ENCODE assay signal across 16 cellular contexts in the genomic region with DNA sequence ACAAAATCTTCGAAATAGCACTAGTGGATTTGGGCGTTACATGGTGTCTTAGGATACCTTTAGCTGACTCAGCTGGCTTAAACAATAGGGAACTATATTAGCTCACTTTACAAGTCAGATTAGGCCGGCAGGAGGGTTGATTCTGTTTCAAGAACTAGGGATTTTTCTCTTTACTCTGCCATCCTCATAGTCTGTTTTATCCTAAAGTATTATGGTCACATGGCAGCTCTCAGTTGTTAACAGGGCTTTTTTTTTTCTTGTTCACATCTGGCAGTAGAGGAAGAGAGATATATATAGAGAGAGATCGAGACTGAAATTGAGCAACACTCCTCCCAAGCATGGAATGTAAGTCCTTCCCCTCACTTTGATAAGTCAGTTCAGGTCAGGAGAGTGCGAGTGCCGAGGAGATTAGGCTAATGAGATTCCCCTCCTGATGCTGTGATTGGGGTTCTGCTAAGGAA. TPM values are rescaled to one million over a fixed set of nuclear protein-coding genes. Genes with fewer than 3 reads are reported as not detected.
DNase-seq lines count a peak whose midpoint lies in the region; ATAC-seq, FAIRE-seq and TF ChIP-seq lines count a peak whose summit lies in the region.
"Had no signal": no experiment of that assay in that cellular context is flagged by ENCODE, and none has a peak within 500 bp of the region (broad histone marks: within the 10 kb centered on the region; RNA-seq: fewer than 3 reads in every experiment).

No MANE protein-coding gene starts in this region.

- H3K36me3 Mint-ChIP-seq in WTC11, result peaks cover 29% of the 10 kb centered on the region

- H3K36me3 ChIP-seq in gastrocnemius medialis (peaks cover 0 to 55% of the 10 kb centered on the region in 2 donors), SJCRH30 (peaks cover 22% of the 10 kb centered on the region)

- peak overlapping the region; percentile 12; the same call in 1 of the 2 replicates for H3K4me3 Mint-ChIP-seq in WTC11
- H3K4me3 Mint-ChIP-seq: activated CD8-positive, alpha-beta T cell treated with anti-CD3 and anti-CD28 coated beads for 36 hours; natural killer cell; T-helper 2 cell treated with Interferon-gamma antibody and Interleukin-4, amounts not matched to agents 5 μg/mL and 100 μg/mL, for 36 hours had no signal

- CTCF ChIA-PET in WTC11 (lab: Charles Lee), result no interaction called here

- no peaks in the 10 kb centered on the region for H3K9me3 ChIP-seq in gastrocnemius medialis
- no peaks in the 10 kb centered on the region for H3K9me3 ChIP-seq in SJCRH30 (replicated peaks)

- H3K4me3 ChIP-seq in gastrocnemius medialis, result no peak overlapping the region
- H3K4me3 ChIP-seq in SJCRH30, result no peak overlapping the region
- H3K4me3 ChIP-seq: smooth muscle cell had no signal

- TF ChIP-seq CTCF in WTC11 (IDR thresholded peaks at IDR 0.05) (no peak), gastrocnemius medialis (IDR thresholded peaks at IDR 0.05 in 4 of 5, conservative IDR thresholded peaks at IDR 0.05 in 1 of 5) (no peak)

- H3K27me3 Mint-ChIP-seq in WTC11 (ENCODE audit: low read depth), result no peaks in the 10 kb centered on the region; the same call in 1 of the 2 replicates
- H3K27me3 Mint-ChIP-seq: activated CD8-positive, alpha-beta T cell treated with anti-CD3 and anti-CD28 coated beads for 36 hours had no signal

- H3K27me3 ChIP-seq in gastrocnemius medialis (no peaks in the 10 kb centered on the region), SJCRH30 (no peaks in the 10 kb centered on the region)

- POLR2A ChIA-PET in WTC11 (lab: Charles Lee), result interaction anchor here (0.7 kb wide), 1 partner anchor 15 kb away, joined by 4 read pairs; no protein-coding TSS in a partner anchor

- peak; percentile 35 for DNase-seq in KBM-7
- DNase-seq in WTC11 (ENCODE audit: low spot score), result no peak
- DNase-seq in left ventricle myocardium superior, result no peak
- peak in 1 of 2 donors; percentile 22 for DNase-seq in gastrocnemius medialis
- DNase-seq in SJCRH30, result no peak
- no peak for DNase-seq in kidney tubule cell (ENCODE audit: low spot score)
- no peak for DNase-seq in GM12892 (ENCODE audit: insufficient read length)
- DNase-seq: activated CD8-positive, alpha-beta T cell treated with anti-CD3 and anti-CD28 coated beads for 36 hours; activated naive CD4-positive, alpha-beta T cell treated with Interleukin-2 at 50 U/mL for 16 hours; central memory CD4-positive, alpha-beta T cell; islet precursor cell; natural killer cell; NCI-H2171 had no signal

- intact Hi-C loops in left ventricle myocardium superior (cut with micrococcal nuclease), result no loop called here
- intact Hi-C loops in gastrocnemius medialis (cut with DNase I; ENCODE audit: low total_unique reads), result no loop called here

- peak overlapping the region; percentile 45 to 54 (median 51) for H3K27ac ChIP-seq in gastrocnemius medialis
- no peak overlapping the region for H3K27ac ChIP-seq in SJCRH30

- no peak for TF ChIP-seq POLR2A in gastrocnemius medialis (IDR thresholded peaks at IDR 0.05)
- TF ChIP-seq POLR2A in GM12892 (IDR thresholded peaks at IDR 0.05; ENCODE audit: low read depth, low read length), result no peak

- H3K9me3 Mint-ChIP-seq in WTC11, result no peaks in the 10 kb centered on the region
- H3K9me3 Mint-ChIP-seq: activated CD8-positive, alpha-beta T cell treated with anti-CD3 and anti-CD28 coated beads for 36 hours; natural killer cell; T-helper 2 cell treated with Interferon-gamma antibody and Interleukin-4, amounts not matched to agents 5 μg/mL and 100 μg/mL, for 36 hours had no signal

- peak; percentile 94 for ATAC-seq in WTC11
- ATAC-seq in left ventricle myocardium superior, result peak; percentile 86
- ATAC-seq in gastrocnemius medialis, result peak; percentile 63 to 84
- ATAC-seq: activated CD8-positive, alpha-beta T cell treated with anti-CD3 and anti-CD28 coated beads for 36 hours; natural killer cell; Panc1 had no signal

- in situ Hi-C loops in KBM-7 (cut with MboI; ENCODE audit: low pct_unique_long_range_greater_than_20kb, low sequenced_read_pairs), result no loop called here
- in situ Hi-C loops in gastrocnemius medialis (cut with MboI; ENCODE audit: low sequenced_read_pairs in 4 of 4), result no loop called here

- peaks cover 29% of the 10 kb centered on the region for H3K4me1 Mint-ChIP-seq in WTC11

- no peak for FAIRE-seq in GM12892 (lab: Jason Lieb, UNC)

- H3K4me1 ChIP-seq in gastrocnemius medialis (peaks cover 24 to 27% of the 10 kb centered on the region in 2 donors), SJCRH30 (peaks cover 2% of the 10 kb centered on the region; the same call in 1 of the 2 replicates)

- H3K27ac Mint-ChIP-seq in WTC11, result peak overlapping the region; percentile 94
- H3K27ac Mint-ChIP-seq: activated CD8-positive, alpha-beta T cell treated with anti-CD3 and anti-CD28 coated beads for 36 hours; natural killer cell; T-helper 2 cell treated with Interferon-gamma antibody and Interleukin-4, amounts not matched to agents 5 μg/mL and 100 μg/mL, for 36 hours had no signal

TF ChIP-seq in WTC11, 78 proteins besides CTCF, POLR2A, EP300 and RAD21:
- TF ChIP-seq, protein P1, sequence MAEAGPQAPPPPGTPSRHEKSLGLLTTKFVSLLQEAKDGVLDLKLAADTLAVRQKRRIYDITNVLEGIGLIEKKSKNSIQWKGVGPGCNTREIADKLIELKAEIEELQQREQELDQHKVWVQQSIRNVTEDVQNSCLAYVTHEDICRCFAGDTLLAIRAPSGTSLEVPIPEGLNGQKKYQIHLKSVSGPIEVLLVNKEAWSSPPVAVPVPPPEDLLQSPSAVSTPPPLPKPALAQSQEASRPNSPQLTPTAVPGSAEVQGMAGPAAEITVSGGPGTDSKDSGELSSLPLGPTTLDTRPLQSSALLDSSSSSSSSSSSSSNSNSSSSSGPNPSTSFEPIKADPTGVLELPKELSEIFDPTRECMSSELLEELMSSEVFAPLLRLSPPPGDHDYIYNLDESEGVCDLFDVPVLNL (CRISPR knock-in tag; IDR thresholded peaks at IDR 0.05; ENCODE audit: borderline replicate concordance, low read depth), result no peak
- TF ChIP-seq PREB (CRISPR knock-in tag; IDR thresholded peaks at IDR 0.05; ENCODE audit: borderline replicate concordance) (no peak), GRHL2 (CRISPR knock-in tag; IDR thresholded peaks at IDR 0.05; ENCODE audit: insufficient replicate concordance, severe bottlenecking) (no peak), ZNF671 (CRISPR knock-in tag; IDR thresholded peaks at IDR 0.05) (no peak), ATF3 (CRISPR knock-in tag; conservative IDR thresholded peaks at IDR 0.05) (no peak), NR3C1 (CRISPR knock-in tag; conservative IDR thresholded peaks at IDR 0.05; ENCODE audit: low read depth) (no peak)

RNA-seq across cellular contexts. Expression of gene CHP1, which starts 32.9 kb away (rescaled TPM):
- 76.5 to 91.7 TPM (median 91.2 TPM) in 3 replicates for total RNA-seq in WTC11 (2021)
- 102 TPM for total RNA-seq in left ventricle myocardium superior
- 100 to 1,000 TPM; 208 to 293 (median 266) TPM for total RNA-seq in gastrocnemius medialis
- 86.6 and 87.9 TPM in 2 replicates for total RNA-seq in SJCRH30 (2014; rRNA removed; shearing (Covaris generic))
- polyA plus RNA-seq in GM12892 (2012; ENCODE audit: missing spikeins), result 22.4 TPM

RNA-seq across cellular contexts. Expression of gene EXD1, which starts 33.4 kb away (rescaled TPM):
- 0.26 to 0.44 TPM (median 0.37 TPM) in 3 replicates for total RNA-seq in WTC11 (2021)
- total RNA-seq in left ventricle myocardium superior, result not detected
- not detected for total RNA-seq in gastrocnemius medialis
- not detected in 2 replicates for total RNA-seq in SJCRH30 (2014; rRNA removed; shearing (Covaris generic))
- 0.11 TPM for polyA plus RNA-seq in GM12892 (2012; ENCODE audit: missing spikeins)
- total RNA-seq: activated CD8-positive, alpha-beta T cell treated with anti-CD3 and anti-CD28 coated beads for 36 hours; natural killer cell had no signal
- polyA plus RNA-seq: smooth muscle cell had no signal
